Comparison of ENCODE assay signal across 16 cellular contexts in genomic region chr3:150830745-150831144, GRCh38.
"Had no signal": no experiment of that assay in that cellular context is flagged by ENCODE, and none has a peak within 500 bp of the region (broad histone marks: within the 10 kb centered on the region; RNA-seq: fewer than 3 reads in every experiment).

No MANE protein-coding gene starts in this region.

- H3K27me3 Mint-ChIP-seq: IgD-negative memory B cell had no signal

- H3K27ac Mint-ChIP-seq: IgD-negative memory B cell had no signal

- H3K4me1 ChIP-seq: SJCRH30 had no signal

- H3K27me3 ChIP-seq: SJCRH30 had no signal

- H3K9me3 ChIP-seq: SJCRH30 had no signal

- H3K4me3 Mint-ChIP-seq: IgD-negative memory B cell had no signal

- H3K27ac ChIP-seq: RWPE1, SJCRH30 had no signal

- H3K36me3 Mint-ChIP-seq: IgD-negative memory B cell had no signal

- ATAC-seq: SK-N-SH treated with all-trans-retinoic acid at 6 μM for 48 hours had no signal

- H3K36me3 ChIP-seq: SJCRH30 had no signal

- H3K4me3 ChIP-seq: SJCRH30 had no signal

- DNase-seq: MV-4-11, NCI-H1048, NCI-H1105, NCI-H1436 treated with DMSO at 0.1 percent for 48 hours, NCI-H1694, NCI-H187 treated with DMSO at 0.1 percent for 48 hours, NCI-H2029 treated with DMSO at 0.1 percent for 48 hours, NCI-H2171 treated with DMSO at 0.1 percent for 48 hours, NCI-H345, NCI-H446 treated with DMSO at 0.1 percent for 48 hours, NCI-H510A treated with DMSO at 0.1 percent for 48 hours, NCI-H748 treated with DMSO at 0.1 percent for 48 hours had no signal
